In the genomic region with DNA sequence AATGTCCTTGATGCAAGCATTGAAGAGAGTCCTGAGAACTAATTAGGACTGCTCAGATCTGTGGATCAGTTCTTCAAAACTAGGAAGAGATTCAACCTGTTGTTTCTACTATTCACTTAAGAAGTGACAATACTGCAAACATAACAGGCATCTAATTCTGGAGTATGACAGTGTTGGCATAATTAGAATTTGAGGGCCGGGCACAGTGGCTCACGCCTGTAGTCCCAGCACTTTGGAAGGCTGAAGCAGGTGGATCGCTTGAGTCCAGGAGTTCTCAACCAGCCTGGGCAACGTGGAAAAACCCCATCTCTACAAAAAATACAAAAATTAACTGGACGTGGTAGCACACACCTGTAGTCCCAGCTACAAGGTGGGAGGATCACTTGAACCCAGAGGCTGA, we compare ENCODE assay signal across 25 cellular contexts. TPM values are rescaled to one million over a fixed set of nuclear protein-coding genes. Genes with fewer than 3 reads are reported as not detected.
"Had no signal": no experiment of that assay in that cellular context is flagged by ENCODE, and none has a peak within 500 bp of the region (broad histone marks: within the 10 kb centered on the region; RNA-seq: fewer than 3 reads in every experiment).

No MANE protein-coding gene starts in this region.

- H3K27ac ChIP-seq: HL-60, KMS-11, SJCRH30 had no signal

- H3K9ac ChIP-seq: KMS-11 had no signal

- FAIRE-seq: HTR-8/SVneo, K562, RCC 7860 had no signal

- H3K9me3 ChIP-seq: SJCRH30 had no signal

- ATAC-seq: K562, SK-N-SH treated with all-trans-retinoic acid at 6 μM for 48 hours had no signal

- DNase-seq: Kasumi-1, MM.1S, NCI-H1092 treated with DMSO at 0.1 percent for 48 hours, NCI-H1436, NCI-H187, NCI-H2029, NCI-H2081 treated with DMSO at 0.1 percent for 48 hours, NCI-H2171, NCI-H226, NCI-H446, NCI-H510A, NCI-H524 treated with DMSO at 0.1 percent for 48 hours, NCI-H69, NCI-H774, RPMI8226, SHP77 treated with DMSO at 0.1 percent for 48 hours, SJCRH30 had no signal

- H3K27me3 ChIP-seq: SJCRH30 had no signal

- H3K4me3 ChIP-seq: K562, SJCRH30 had no signal

- H3K36me3 ChIP-seq: SJCRH30 had no signal

RNA-seq across cellular contexts. Expression of gene RIMKLA, which starts 37.5 kb away (rescaled TPM):
- total RNA-seq: M059J had no signal
- polyA plus RNA-seq: IgD-negative memory B cell, K562 had no signal
